In genomic region chr1:110964400-110964903, GRCh38 we compare ENCODE assay signal across 1 cellular context.
TF ChIP-seq lines count a peak whose summit lies in the region.

No MANE protein-coding gene starts in this region.

TF ChIP-seq in endothelial cell of umbilical vein, 7 proteins besides CTCF, POLR2A, EP300 and RAD21 (continued from another document):
- TF ChIP-seq MAX (IDR thresholded peaks at IDR 0.05; ENCODE audit: insufficient read depth, insufficient read length): no peak
